ENCODE assay signal across 15 cellular contexts in the genomic region with DNA sequence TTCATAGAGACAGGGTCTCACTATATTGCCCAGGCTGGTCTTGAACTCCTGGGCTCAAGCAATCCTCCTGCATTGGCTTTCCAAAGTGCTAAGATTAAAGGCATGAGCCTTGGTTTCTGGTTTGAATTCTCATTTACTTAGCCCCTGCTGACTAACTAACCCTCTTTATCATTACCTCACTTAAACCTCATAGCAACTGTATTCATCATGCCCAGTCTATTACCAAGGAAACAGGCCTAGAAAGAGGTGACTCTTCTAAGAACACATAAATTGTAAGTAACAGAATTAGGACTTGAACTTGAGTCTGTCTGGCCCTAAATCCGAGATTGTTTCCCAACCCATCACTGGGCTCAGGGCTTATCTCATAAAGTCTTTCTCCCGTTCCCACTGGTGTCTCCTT. TPM values are rescaled to one million over a fixed set of nuclear protein-coding genes. Genes with fewer than 3 reads are reported as not detected.
DNase-seq lines count a peak whose midpoint lies in the region; ATAC-seq and TF ChIP-seq lines count a peak whose summit lies in the region.
"Had no signal": no experiment of that assay in that cellular context is flagged by ENCODE, and none has a peak within 500 bp of the region (broad histone marks: within the 10 kb centered on the region; RNA-seq: fewer than 3 reads in every experiment).

No MANE protein-coding gene starts in this region.

- peaks cover 20 to 27% of the 10 kb centered on the region in 2 donors for H3K4me1 ChIP-seq in gastrocnemius medialis
- peaks cover 40% of the 10 kb centered on the region for H3K4me1 ChIP-seq in left ventricle myocardium inferior

- H3K27me3 Mint-ChIP-seq in T-helper 1 cell treated with Interleukin-12 subunit alpha and Interleukin-12 subunit beta and Interleukin-4 antibody, amounts not matched to agents 30 μg/mL and 1 μg/mL, for 36 hours (ENCODE audit: low read depth): no peaks in the 10 kb centered on the region
- no peaks in the 10 kb centered on the region for H3K27me3 Mint-ChIP-seq in brain
- H3K27me3 Mint-ChIP-seq in nephron progenitor cell (ENCODE audit: low read depth, poor library complexity): peaks cover 3% of the 10 kb centered on the region

- H3K4me3 ChIP-seq in gastrocnemius medialis: no peak overlapping the region
- H3K4me3 ChIP-seq in left ventricle myocardium inferior: no peak overlapping the region
- H3K4me3 ChIP-seq: ascending aorta, tibial nerve had no signal

- in situ Hi-C loops in gastrocnemius medialis (cut with MboI; ENCODE audit: low sequenced_read_pairs in 4 of 4): no loop called here

- DNase-seq in T-helper 1 cell (no peak), M059J (ENCODE audit: low read depth) (peak; percentile 85), nephron progenitor cell (no peak), NCI-H524 treated with DMSO at 0.1 percent for 48 hours (lab: John Stamatoyannopoulos, UW) (no peak), gastrocnemius medialis (no peak), left ventricle myocardium inferior (no peak)
- DNase-seq: activated CD4-positive, alpha-beta T cell treated with anti-CD3 and anti-CD28 coated beads, Interleukin-2, amount 50 U/mL, for 4 hours; GOT3; NCI-H1092 treated with DMSO at 0.1 percent for 48 hours had no signal

- no peak for ATAC-seq in gastrocnemius medialis

- peak overlapping the region; percentile 89 for H3K4me3 Mint-ChIP-seq in T-helper 1 cell treated with Interleukin-12 subunit alpha and Interleukin-12 subunit beta and Interleukin-4 antibody, amounts not matched to agents 30 μg/mL and 1 μg/mL, for 36 hours
- peak overlapping the region; percentile 51 to 94 (median 85) for H3K4me3 Mint-ChIP-seq in brain
- peak overlapping the region; percentile 88 for H3K4me3 Mint-ChIP-seq in nephron progenitor cell

- H3K27ac Mint-ChIP-seq in T-helper 1 cell treated with Interleukin-12 subunit alpha and Interleukin-12 subunit beta and Interleukin-4 antibody, amounts not matched to agents 30 μg/mL and 1 μg/mL, for 36 hours: peak overlapping the region; percentile 97
- H3K27ac Mint-ChIP-seq in brain (peak overlapping the region in 4 of 5 experiments; percentile 62 to 100 (median 93)), nephron progenitor cell (no peak overlapping the region)

- H3K36me3 ChIP-seq in gastrocnemius medialis (peaks cover 0 to 9% of the 10 kb centered on the region in 2 donors), left ventricle myocardium inferior (peaks cover 19% of the 10 kb centered on the region)

- H3K36me3 Mint-ChIP-seq in T-helper 1 cell treated with Interleukin-12 subunit alpha and Interleukin-12 subunit beta and Interleukin-4 antibody, amounts not matched to agents 30 μg/mL and 1 μg/mL, for 36 hours (ENCODE audit: low read depth): peaks cover 16% of the 10 kb centered on the region
- no peaks in the 10 kb centered on the region for H3K36me3 Mint-ChIP-seq in brain
- H3K36me3 Mint-ChIP-seq in nephron progenitor cell (ENCODE audit: low read depth): peaks cover 32% of the 10 kb centered on the region

- peaks cover 32% of the 10 kb centered on the region for H3K4me1 Mint-ChIP-seq in T-helper 1 cell treated with Interleukin-12 subunit alpha and Interleukin-12 subunit beta and Interleukin-4 antibody, amounts not matched to agents 30 μg/mL and 1 μg/mL, for 36 hours (ENCODE audit: low read depth)
- peaks cover 53% of the 10 kb centered on the region for H3K4me1 Mint-ChIP-seq in brain
- peaks cover 45% of the 10 kb centered on the region for H3K4me1 Mint-ChIP-seq in nephron progenitor cell

- intact Hi-C loops in gastrocnemius medialis (cut with DNase I; ENCODE audit: low total_unique reads) (loop anchor here (5.0 kb wide), 2 partner anchors 42 to 102 kb away; a partner anchor contains a TSS), left ventricle myocardium inferior (cut with micrococcal nuclease) (no loop called here)

- peaks cover 5% of the 10 kb centered on the region for H3K9me3 Mint-ChIP-seq in T-helper 1 cell treated with Interleukin-12 subunit alpha and Interleukin-12 subunit beta and Interleukin-4 antibody, amounts not matched to agents 30 μg/mL and 1 μg/mL, for 36 hours
- H3K9me3 Mint-ChIP-seq in brain: no peaks in the 10 kb centered on the region
- H3K9me3 Mint-ChIP-seq in nephron progenitor cell: no peaks in the 10 kb centered on the region

- H3K9me3 ChIP-seq in gastrocnemius medialis (no peaks in the 10 kb centered on the region), left ventricle myocardium inferior (replicated peaks) (no peaks in the 10 kb centered on the region)
- H3K9me3 ChIP-seq: ascending aorta, SJCRH30, tibial nerve had no signal

- TF ChIP-seq CTCF in brain (conservative IDR thresholded peaks at IDR 0.05): no peak
- TF ChIP-seq CTCF in nephron progenitor cell (IDR thresholded peaks at IDR 0.05): no peak
- TF ChIP-seq CTCF in gastrocnemius medialis (IDR thresholded peaks at IDR 0.05 in 4 of 5, conservative IDR thresholded peaks at IDR 0.05 in 1 of 5): no peak
- TF ChIP-seq CTCF in left ventricle myocardium inferior (IDR thresholded peaks at IDR 0.05; ENCODE audit: borderline replicate concordance): no peak

- TF ChIP-seq POLR2A in gastrocnemius medialis (IDR thresholded peaks at IDR 0.05): no peak

- no peaks in the 10 kb centered on the region for H3K27me3 ChIP-seq in gastrocnemius medialis
- no peaks in the 10 kb centered on the region for H3K27me3 ChIP-seq in left ventricle myocardium inferior (ENCODE audit: low read depth)
- H3K27me3 ChIP-seq: ascending aorta, SJCRH30, tibial nerve had no signal

- H3K27ac ChIP-seq in gastrocnemius medialis: no peak overlapping the region
- no peak overlapping the region for H3K27ac ChIP-seq in left ventricle myocardium inferior (replicated peaks)
- H3K27ac ChIP-seq: ascending aorta had no signal

RNA-seq across cellular contexts. Expression of a gene that starts 44.2 kb away (rescaled TPM):
- total RNA-seq in M059J (2014; rRNA removed; shearing (Covaris generic)): 12.7 and 17.0 TPM in 2 replicates
- polyA plus RNA-seq in brain (ENCODE audit: insufficient read depth, low read depth, low replicate concordance): 19.1 TPM
- total RNA-seq in gastrocnemius medialis (1 to 10 TPM; 2.6 to 5.9 (median 4.2) TPM), left ventricle myocardium inferior (11.5 TPM)

RNA-seq across cellular contexts. Expression of a gene that starts 44.4 kb away (rescaled TPM):
- total RNA-seq in M059J (2014; rRNA removed; shearing (Covaris generic)): 0.37 and 2.8 TPM in 2 replicates
- polyA plus RNA-seq in brain (ENCODE audit: insufficient read depth, low read depth, low replicate concordance): 5.2 TPM
- total RNA-seq in gastrocnemius medialis: under 1 TPM in 1 of 4 donors, not detected in 3; 0.78 TPM
- total RNA-seq in left ventricle myocardium inferior: 1.1 TPM
- total RNA-seq: ascending aorta, G401, SJCRH30 had no signal
